24 cellular contexts compared by ENCODE assay signal in genomic region chr7:77293046-77293445, GRCh38.
DNase-seq lines count a peak whose midpoint lies in the region; ATAC-seq and TF ChIP-seq lines count a peak whose summit lies in the region.
"Had no signal": no experiment of that assay in that cellular context is flagged by ENCODE, and none has a peak within 500 bp of the region (broad histone marks: within the 10 kb centered on the region; RNA-seq: fewer than 3 reads in every experiment).

No MANE protein-coding gene starts in this region.

- H3K4me1 Mint-ChIP-seq in progenitor cell of endocrine pancreas (ENCODE audit: low read depth): no peaks in the 10 kb centered on the region
- H3K4me1 Mint-ChIP-seq: central memory CD8-positive, alpha-beta T cell; nephron progenitor cell had no signal

- no peak overlapping the region for H3K27ac ChIP-seq in stomach
- H3K27ac ChIP-seq: 22Rv1, thyroid gland had no signal

- no peaks in the 10 kb centered on the region for H3K9me3 ChIP-seq in stomach
- H3K9me3 ChIP-seq: thyroid gland had no signal

- no peaks in the 10 kb centered on the region for H3K27me3 ChIP-seq in stomach
- H3K27me3 ChIP-seq: thyroid gland had no signal

- no peak overlapping the region for H3K4me3 ChIP-seq in stomach
- H3K4me3 ChIP-seq: thyroid gland had no signal

- H3K36me3 Mint-ChIP-seq in progenitor cell of endocrine pancreas (ENCODE audit: insufficient read depth): peaks cover 23% of the 10 kb centered on the region

- no peak overlapping the region for H3K4me3 Mint-ChIP-seq in progenitor cell of endocrine pancreas (ENCODE audit: low read depth)
- H3K4me3 Mint-ChIP-seq: activated naive CD8-positive, alpha-beta T cell; central memory CD8-positive, alpha-beta T cell; nephron progenitor cell; stimulated activated memory B cell treated with anti-CD40 and anti-IgM and Interleukin-4, amounts not matched to agents 10 μg/mL and 1 μg/mL and 100 μg/mL, for 72 hours had no signal

- H3K27me3 Mint-ChIP-seq in progenitor cell of endocrine pancreas: no peaks in the 10 kb centered on the region
- H3K27me3 Mint-ChIP-seq: activated naive CD8-positive, alpha-beta T cell; central memory CD8-positive, alpha-beta T cell; stimulated activated memory B cell treated with anti-CD40 and anti-IgM and Interleukin-4, amounts not matched to agents 10 μg/mL and 1 μg/mL and 100 μg/mL, for 72 hours had no signal

- H3K36me3 ChIP-seq in stomach: peaks cover 3 to 71% (median 19%) of the 10 kb centered on the region in 4 donors

- H3K4me1 ChIP-seq in stomach: peaks cover 0 to 3% (median 0%) of the 10 kb centered on the region in 4 donors

- peaks cover 17% of the 10 kb centered on the region for H3K9me3 Mint-ChIP-seq in progenitor cell of endocrine pancreas (ENCODE audit: low read depth)
- H3K9me3 Mint-ChIP-seq: central memory CD8-positive, alpha-beta T cell had no signal

- no peak for TF ChIP-seq EP300 in stomach (IDR thresholded peaks at IDR 0.05)

- ATAC-seq in SK-N-SH treated with all-trans-retinoic acid at 6 μM for 48 hours (0 out of 3 replicates have a peak, but pooled peaks have one; percentile 31), HG02973 (IDR thresholded peaks at IDR 0.05; ENCODE audit: unreplicated experiment) (no peak)
- ATAC-seq: stimulated activated memory B cell treated with anti-CD40 and anti-IgM and Interleukin-4, amounts not matched to agents 10 μg/mL and 1 μg/mL and 100 μg/mL, for 72 hours had no signal

- peak; percentile 14 for DNase-seq in DMS 273 (lab: John Stamatoyannopoulos, UW; ENCODE audit: unreplicated experiment)
- DNase-seq in DMS 273 treated with DMSO at 0.1 percent for 48 hours (lab: John Stamatoyannopoulos, UW): no peak
- DNase-seq in HuH-7 (ENCODE audit: low spot score): peak; percentile 6
- DNase-seq in progenitor cell of endocrine pancreas (ENCODE audit: low spot score, unreplicated experiment): no peak
- no peak for DNase-seq in stomach
- no peak for DNase-seq in activated T-cell treated with anti-CD3 and anti-CD28 coated beads for 4 hours
- DNase-seq: activated CD4-positive, alpha-beta T cell treated with anti-CD3 and anti-CD28 coated beads for 48 hours; AML-193; erythroblast; foreskin fibroblast; NCI-H2171 treated with DMSO at 0.1 percent for 48 hours; NCI-H526 treated with DMSO at 0.1 percent for 48 hours; nephron progenitor cell; posterior cingulate gyrus; SHP77; stimulated activated CD4-positive, alpha-beta T cell treated with anti-CD3 and anti-CD28 coated beads, Interleukin-2, amount 100 ng/mL, for 24 hours; thyroid gland had no signal

- no peak overlapping the region for H3K27ac Mint-ChIP-seq in progenitor cell of endocrine pancreas
- H3K27ac Mint-ChIP-seq: activated naive CD8-positive, alpha-beta T cell; activated T-helper 2 cell treated with anti-CD3 and anti-CD28 coated beads, Interferon-gamma antibody, Interleukin-2, Interleukin-4, amounts not matched to agents 10 μg/mL and 5 μg/mL and 100 μg/mL, durations not matched to agents 14 hours and 24 hours and 36 hours; nephron progenitor cell; stimulated activated memory B cell treated with anti-CD40 and anti-IgM and Interleukin-4, amounts not matched to agents 10 μg/mL and 1 μg/mL and 100 μg/mL, for 72 hours had no signal

- WGBS in stomach, 5 donors: 66 to 91% (median 83%) methylated on average over 4 of the region's 4 CpGs

- intact Hi-C loops in stomach (cut with DNase I; ENCODE audit: low total_unique reads): no loop called here

- no peak for TF ChIP-seq POLR2A in stomach (IDR thresholded peaks at IDR 0.05)

- TF ChIP-seq CTCF in progenitor cell of endocrine pancreas (IDR thresholded peaks at IDR 0.05; ENCODE audit: unreplicated experiment) (peak; percentile 26), stomach (IDR thresholded peaks at IDR 0.05) (no peak)

TF ChIP-seq in SK-N-SH treated with all-trans-retinoic acid at 6 μM for 48 hours, 23 proteins besides CTCF, POLR2A, EP300 and RAD21 (continues in another document):
- no peak for TF ChIP-seq ESRRG (CRISPR knock-in tag; IDR thresholded peaks at IDR 0.05)
- no peak for TF ChIP-seq PATZ1 (CRISPR knock-in tag; IDR thresholded peaks at IDR 0.05; ENCODE audit: borderline replicate concordance)
- no peak for TF ChIP-seq POU6F1 (CRISPR knock-in tag; IDR thresholded peaks at IDR 0.05; ENCODE audit: borderline replicate concordance, low read depth)
- no peak for TF ChIP-seq ZNF8 (CRISPR knock-in tag; IDR thresholded peaks at IDR 0.05)
- no peak for TF ChIP-seq ARNTL (CRISPR knock-in tag; IDR thresholded peaks at IDR 0.05; ENCODE audit: borderline replicate concordance, low read depth)
- no peak for TF ChIP-seq ZC3H10 (CRISPR knock-in tag; IDR thresholded peaks at IDR 0.05)
- no peak for TF ChIP-seq TOX (CRISPR knock-in tag; IDR thresholded peaks at IDR 0.05; ENCODE audit: borderline replicate concordance)
- TF ChIP-seq SNAI2 (CRISPR knock-in tag; IDR thresholded peaks at IDR 0.05): no peak
- TF ChIP-seq CREB5 (CRISPR knock-in tag; IDR thresholded peaks at IDR 0.05; ENCODE audit: low read depth): no peak
- TF ChIP-seq CSDC2 (CRISPR knock-in tag; IDR thresholded peaks at IDR 0.05): no peak
- TF ChIP-seq TSHZ2 (CRISPR knock-in tag; IDR thresholded peaks at IDR 0.05): no peak
- no peak for TF ChIP-seq BACH2 (CRISPR knock-in tag; IDR thresholded peaks at IDR 0.05; ENCODE audit: borderline replicate concordance)
- TF ChIP-seq GLIS3 (CRISPR knock-in tag; IDR thresholded peaks at IDR 0.05): no peak

Comparison
In these comparisons a context has a peak if more than half of its experiments do, and no peak if none do; other contexts are left out.
1. DNase-seq: peak in DMS 273 (single experiment) and HuH-7 (single experiment); none in DMS 273 treated with DMSO at 0.1 percent for 48 hours (single experiment), progenitor cell of endocrine pancreas (single experiment), stomach (single experiment) and activated T-cell treated with anti-CD3 and anti-CD28 coated beads for 4 hours (single experiment).